In genomic region chr3:43194069-43194468, GRCh38 we compare ENCODE assay signal across 16 cellular contexts.
DNase-seq lines count a peak whose midpoint lies in the region; ATAC-seq and TF ChIP-seq lines count a peak whose summit lies in the region.
"Had no signal": no experiment of that assay in that cellular context is flagged by ENCODE, and none has a peak within 500 bp of the region (broad histone marks: within the 10 kb centered on the region; RNA-seq: fewer than 3 reads in every experiment).

No MANE protein-coding gene starts in this region.

- ATAC-seq in mucosa of descending colon (peak; percentile 11), upper lobe of right lung (no peak)
- ATAC-seq: stimulated activated naive B cell treated with anti-CD40 and anti-IgM and Interleukin-4, amounts not matched to agents 10 μg/mL and 1 μg/mL and 100 μg/mL, for 72 hours had no signal

- intact Hi-C loops in activated T-helper 2 cell treated with anti-CD3 and anti-CD28 coated beads, Interferon-gamma antibody, Interleukin-2, Interleukin-4, amounts not matched to agents 10 μg/mL and 5 μg/mL and 100 μg/mL, durations not matched to agents 14 hours and 24 hours and 36 hours (cut with micrococcal nuclease): no loop called here
- intact Hi-C loops in mucosa of descending colon (cut with DNase I, micrococcal nuclease) (no loop called here), upper lobe of right lung (cut with DNase I) (no loop called here)

- DNase-seq in activated naive CD4-positive, alpha-beta T cell (lab: John Stamatoyannopoulos, UW): no peak
- no peak for DNase-seq in activated T-helper 2 cell treated with anti-CD3 and anti-CD28 coated beads, Interferon-gamma antibody, Interleukin-2, Interleukin-4, amounts not matched to agents 10 μg/mL and 5 μg/mL and 100 μg/mL, durations not matched to agents 14 hours and 24 hours and 36 hours (ENCODE audit: low spot score)
- DNase-seq in mucosa of descending colon (no peak), upper lobe of right lung (no peak), RWPE1 (ENCODE audit: low spot score) (no peak), HuH-7.5 (ENCODE audit: low spot score) (no peak), GM20000 (ENCODE audit: low spot score) (no peak)
- DNase-seq: activated CD4-positive, CD25-positive, alpha-beta regulatory T cell treated with anti-CD3 and anti-CD28 coated beads, Interleukin-2, amount 50 U/mL, for 72 hours; DND-41; GM23248; NCI-H1436; NCI-H2171 treated with DMSO at 0.1 percent for 48 hours; stimulated activated naive B cell treated with anti-CD40 and anti-IgM and Interleukin-4, amounts not matched to agents 10 μg/mL and 1 μg/mL and 100 μg/mL, for 72 hours; T1000 had no signal

- POLR2A ChIA-PET in RWPE1 (lab: Yijun Ruan, JAX; ENCODE audit: low non-redundant PET): no interaction called here

- H3K36me3 ChIP-seq in mucosa of descending colon (ENCODE audit: low read depth) (no peaks in the 10 kb centered on the region), upper lobe of right lung (no peaks in the 10 kb centered on the region)
- H3K36me3 ChIP-seq: ascending aorta had no signal

- H3K9me3 ChIP-seq in mucosa of descending colon: no peaks in the 10 kb centered on the region
- no peaks in the 10 kb centered on the region for H3K9me3 ChIP-seq in upper lobe of right lung

- TF ChIP-seq CTCF in mucosa of descending colon (IDR thresholded peaks at IDR 0.05): no peak
- TF ChIP-seq CTCF in upper lobe of right lung (IDR thresholded peaks at IDR 0.05): no peak
- no peak for TF ChIP-seq CTCF in RWPE1 (conservative IDR thresholded peaks at IDR 0.05; ENCODE audit: low read depth)
- no peak for TF ChIP-seq CTCF in GM20000 (IDR thresholded peaks at IDR 0.05; ENCODE audit: extremely low read depth, missing control alignments)

- no peaks in the 10 kb centered on the region for H3K27me3 Mint-ChIP-seq in activated naive CD4-positive, alpha-beta T cell treated with anti-CD3 and anti-CD28 coated beads, Interleukin-2, amount 50 U/mL, for 24 hours
- H3K27me3 Mint-ChIP-seq in activated T-helper 2 cell treated with anti-CD3 and anti-CD28 coated beads, Interferon-gamma antibody, Interleukin-2, Interleukin-4, amounts not matched to agents 10 μg/mL and 5 μg/mL and 100 μg/mL, durations not matched to agents 14 hours and 24 hours and 36 hours (ENCODE audit: low read depth): peaks cover 34% of the 10 kb centered on the region

- peak overlapping the region; percentile 39 for H3K4me3 Mint-ChIP-seq in activated naive CD4-positive, alpha-beta T cell treated with anti-CD3 and anti-CD28 coated beads, Interleukin-2, amount 50 U/mL, for 24 hours
- no peak overlapping the region for H3K4me3 Mint-ChIP-seq in activated T-helper 2 cell treated with anti-CD3 and anti-CD28 coated beads, Interferon-gamma antibody, Interleukin-2, Interleukin-4, amounts not matched to agents 10 μg/mL and 5 μg/mL and 100 μg/mL, durations not matched to agents 14 hours and 24 hours and 36 hours (ENCODE audit: low read depth)
- H3K4me3 Mint-ChIP-seq: stimulated activated naive B cell treated with anti-CD40 and anti-IgM and Interleukin-4, amounts not matched to agents 10 μg/mL and 1 μg/mL and 100 μg/mL, for 72 hours had no signal

- H3K4me3 ChIP-seq in mucosa of descending colon: no peak overlapping the region
- no peak overlapping the region for H3K4me3 ChIP-seq in upper lobe of right lung
- H3K4me3 ChIP-seq: ascending aorta, GM23248 had no signal

- peak overlapping the region; percentile 76 for H3K27ac Mint-ChIP-seq in activated naive CD4-positive, alpha-beta T cell treated with anti-CD3 and anti-CD28 coated beads, Interleukin-2, amount 50 U/mL, for 24 hours
- peak overlapping the region; percentile 83 for H3K27ac Mint-ChIP-seq in activated T-helper 2 cell treated with anti-CD3 and anti-CD28 coated beads, Interferon-gamma antibody, Interleukin-2, Interleukin-4, amounts not matched to agents 10 μg/mL and 5 μg/mL and 100 μg/mL, durations not matched to agents 14 hours and 24 hours and 36 hours
- H3K27ac Mint-ChIP-seq: stimulated activated naive B cell treated with anti-CD40 and anti-IgM and Interleukin-4, amounts not matched to agents 10 μg/mL and 1 μg/mL and 100 μg/mL, for 72 hours had no signal

- peaks cover 5% of the 10 kb centered on the region for H3K4me1 ChIP-seq in mucosa of descending colon (ENCODE audit: low read depth)
- no peaks in the 10 kb centered on the region for H3K4me1 ChIP-seq in upper lobe of right lung
- H3K4me1 ChIP-seq: ascending aorta had no signal

- H3K9me3 Mint-ChIP-seq in activated naive CD4-positive, alpha-beta T cell treated with anti-CD3 and anti-CD28 coated beads, Interleukin-2, amount 50 U/mL, for 24 hours: no peaks in the 10 kb centered on the region
- peaks cover 13% of the 10 kb centered on the region for H3K9me3 Mint-ChIP-seq in activated T-helper 2 cell treated with anti-CD3 and anti-CD28 coated beads, Interferon-gamma antibody, Interleukin-2, Interleukin-4, amounts not matched to agents 10 μg/mL and 5 μg/mL and 100 μg/mL, durations not matched to agents 14 hours and 24 hours and 36 hours

- H3K36me3 Mint-ChIP-seq in activated naive CD4-positive, alpha-beta T cell treated with anti-CD3 and anti-CD28 coated beads, Interleukin-2, amount 50 U/mL, for 24 hours: peaks cover 3% of the 10 kb centered on the region
- peaks cover 3% of the 10 kb centered on the region for H3K36me3 Mint-ChIP-seq in activated T-helper 2 cell treated with anti-CD3 and anti-CD28 coated beads, Interferon-gamma antibody, Interleukin-2, Interleukin-4, amounts not matched to agents 10 μg/mL and 5 μg/mL and 100 μg/mL, durations not matched to agents 14 hours and 24 hours and 36 hours (ENCODE audit: low read depth)

- CTCF ChIA-PET in RWPE1 (lab: Yijun Ruan, JAX): interaction anchor here (0.7 kb wide), 1 partner anchor 77 kb away, joined by 3 read pairs; no protein-coding TSS in a partner anchor

- H3K4me1 Mint-ChIP-seq in activated naive CD4-positive, alpha-beta T cell treated with anti-CD3 and anti-CD28 coated beads, Interleukin-2, amount 50 U/mL, for 24 hours: peaks cover 86% of the 10 kb centered on the region
- H3K4me1 Mint-ChIP-seq in activated T-helper 2 cell treated with anti-CD3 and anti-CD28 coated beads, Interferon-gamma antibody, Interleukin-2, Interleukin-4, amounts not matched to agents 10 μg/mL and 5 μg/mL and 100 μg/mL, durations not matched to agents 14 hours and 24 hours and 36 hours (ENCODE audit: low read depth): peaks cover 33% of the 10 kb centered on the region

- H3K27ac ChIP-seq in upper lobe of right lung: peak overlapping the region; percentile 55
- no peak overlapping the region for H3K27ac ChIP-seq in RWPE1
- H3K27ac ChIP-seq: ascending aorta, GM23248 had no signal

- H3K27me3 ChIP-seq in upper lobe of right lung: no peaks in the 10 kb centered on the region
- H3K27me3 ChIP-seq: ascending aorta had no signal
